In the genomic region with DNA sequence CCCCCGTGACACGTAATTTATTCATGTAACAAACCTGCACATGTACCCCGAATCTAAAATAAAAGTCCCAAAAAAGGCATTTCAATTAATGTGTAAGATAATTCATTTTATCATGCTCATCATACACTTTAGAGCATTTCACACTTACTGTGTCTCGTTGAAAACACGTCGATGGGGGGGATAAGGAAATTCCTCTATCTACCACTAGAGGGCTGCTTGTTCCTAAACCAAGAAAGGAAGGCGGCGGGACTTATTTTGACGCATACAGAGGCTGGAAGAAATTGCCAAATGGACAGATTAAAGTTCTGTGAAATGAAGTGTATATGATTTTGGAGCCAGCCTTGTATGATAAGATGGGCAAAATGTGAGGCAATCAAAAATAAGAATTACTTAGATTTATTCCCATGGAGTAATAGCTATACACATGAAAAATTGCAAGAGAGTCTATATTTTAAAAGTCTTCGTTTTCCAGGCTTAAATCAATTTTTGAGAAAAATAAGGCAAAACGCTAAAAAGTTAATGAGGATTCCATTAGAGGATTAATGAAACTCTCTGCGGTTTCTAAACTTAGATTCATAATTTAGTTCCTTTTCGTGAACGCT, we compare ENCODE assay signal across 8 cellular contexts.
DNase-seq lines count a peak whose midpoint lies in the region; ATAC-seq, FAIRE-seq and TF ChIP-seq lines count a peak whose summit lies in the region.

No MANE protein-coding gene starts in this region.

- WGBS in A549 (ENCODE audit: missing lambda C conversion rate): 15% methylated on average over 14 of the region's 14 CpGs

- TF ChIP-seq RAD21 in A549 (conservative IDR thresholded peaks at IDR 0.05 in 1 of 2, IDR thresholded peaks at IDR 0.05 in 1 of 2): peak; percentile 28 to 46; a peak in 3 of 5 replicates

- no peaks in the 10 kb centered on the region for H3K4me1 ChIP-seq in A549

- CTCF ChIA-PET in A549 (lab: Yijun Ruan, JAX): interaction anchor here (1.0 kb wide), 1 partner anchor 902 kb away, joined by 3 read pairs; no protein-coding TSS in a partner anchor

- FAIRE-seq in A549 (lab: Jason Lieb, UNC): no peak

- no peak for TF ChIP-seq POLR2A in A549 (IDR thresholded peaks at IDR 0.05; ENCODE audit: low read length)

- no peak for TF ChIP-seq EP300 in A549 (IDR thresholded peaks at IDR 0.05)

- intact Hi-C loops in left cardiac atrium (cut with DNase I): loop anchor here in 1 of 2 donors (5.0 to 10.0 kb wide), 2 partner anchors 735 to 907 kb away; no protein-coding TSS in a partner anchor

- H3K4me2 ChIP-seq in A549: no peak overlapping the region

- ATAC-seq in A549 (no peak; a peak in 1 of 6 replicates), left cardiac atrium (peak in 1 of 2 donors; percentile 36)

- no peak overlapping the region for H3K27ac ChIP-seq in A549

- DNase-seq in A549 (ENCODE audit: low read depth in 1 of 2, low spot score in 1 of 2) (peak; percentile 1 to 51), KG1 (lab: John Stamatoyannopoulos, UW) (peak; percentile 14), left cardiac atrium (peak; percentile 28), stromal cell of bone marrow (ENCODE audit: low read depth) (peak; percentile 18), GM03348 (ENCODE audit: low spot score) (no peak), NK-92 (lab: John Stamatoyannopoulos, UW; ENCODE audit: unreplicated experiment) (no peak)

- H3K9me3 ChIP-seq in A549: no peaks in the 10 kb centered on the region

- peak; percentile 39 for TF ChIP-seq CTCF in A549 (IDR thresholded peaks at IDR 0.05)
- TF ChIP-seq CTCF in GM12872 (IDR thresholded peaks at IDR 0.05; ENCODE audit: insufficient read depth, low read depth, low read length): peak; percentile 70
- peak; percentile 66 for TF ChIP-seq CTCF in WI38 (IDR thresholded peaks at IDR 0.05; ENCODE audit: low read depth, low read length)

- no peak overlapping the region for H3K4me3 ChIP-seq in A549
- no peak overlapping the region for H3K4me3 ChIP-seq in WI38 (ENCODE audit: low read depth, low read length)

- POLR2A ChIA-PET in A549 (lab: Yijun Ruan, JAX): no interaction called here

TF ChIP-seq in A549, 52 proteins besides CTCF, POLR2A, EP300 and RAD21:
- TF ChIP-seq SMC3 (IDR thresholded peaks at IDR 0.05): peak; percentile 36; the same call in 2 of the 3 replicates
- no peak for TF ChIP-seq BCL3 (IDR thresholded peaks at IDR 0.05)

Comparison
In these comparisons a context has a peak if more than half of its experiments do, and no peak if none do; other contexts are left out.
1. DNase-seq: peak in A549 (2 of 2), KG1 (single experiment), left cardiac atrium (single experiment) and stromal cell of bone marrow (single experiment); none in GM03348 (single experiment) and NK-92 (single experiment).
2. Peak in every context shown above with its lines, with median percentiles within 50 percentile points of each other: CTCF ChIP-seq.